ENCODE assay signal across 1 cellular context in genomic region chr19:50772408-50773311, GRCh38.
A peak's percentile ranks its signal among the peaks of the same experiment; 100 is the strongest.
TF ChIP-seq lines count a peak whose summit lies in the region.

No MANE protein-coding gene starts in this region.

TF ChIP-seq in K562, 482 proteins besides CTCF, POLR2A, EP300 and RAD21 (continued from another document and continues in another):
- TF ChIP-seq, protein P1, sequence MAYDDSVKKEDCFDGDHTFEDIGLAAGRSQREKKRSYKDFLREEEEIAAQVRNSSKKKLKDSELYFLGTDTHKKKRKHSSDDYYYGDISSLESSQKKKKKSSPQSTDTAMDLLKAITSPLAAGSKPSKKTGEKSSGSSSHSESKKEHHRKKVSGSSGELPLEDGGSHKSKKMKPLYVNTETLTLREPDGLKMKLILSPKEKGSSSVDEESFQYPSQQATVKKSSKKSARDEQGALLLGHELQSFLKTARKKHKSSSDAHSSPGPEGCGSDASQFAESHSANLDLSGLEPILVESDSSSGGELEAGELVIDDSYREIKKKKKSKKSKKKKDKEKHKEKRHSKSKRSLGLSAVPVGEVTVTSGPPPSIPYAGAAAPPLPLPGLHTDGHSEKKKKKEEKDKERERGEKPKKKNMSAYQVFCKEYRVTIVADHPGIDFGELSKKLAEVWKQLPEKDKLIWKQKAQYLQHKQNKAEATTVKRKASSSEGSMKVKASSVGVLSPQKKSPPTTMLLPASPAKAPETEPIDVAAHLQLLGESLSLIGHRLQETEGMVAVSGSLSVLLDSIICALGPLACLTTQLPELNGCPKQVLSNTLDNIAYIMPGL (CRISPR knock-in tag; IDR thresholded peaks at IDR 0.05): no peak
- no peak for TF ChIP-seq ZBTB8A (IDR thresholded peaks at IDR 0.05; ENCODE audit: partially characterized antibody)
- TF ChIP-seq POLR2AphosphoS2 (IDR thresholded peaks at IDR 0.05; ENCODE audit: low read length): no peak
- no peak for TF ChIP-seq ZNF121 (CRISPR knock-in tag; conservative IDR thresholded peaks at IDR 0.05)
- TF ChIP-seq PRPF4 (IDR thresholded peaks at IDR 0.05; ENCODE audit: insufficient read depth, low read depth, low read length, poor library complexity, severe bottlenecking): no peak
- no peak for TF ChIP-seq HSF4 (CRISPR knock-in tag; IDR thresholded peaks at IDR 0.05; ENCODE audit: borderline replicate concordance)
- no peak for TF ChIP-seq PTTG1 (tag; IDR thresholded peaks at IDR 0.05; ENCODE audit: low read depth)
- TF ChIP-seq, protein P2, sequence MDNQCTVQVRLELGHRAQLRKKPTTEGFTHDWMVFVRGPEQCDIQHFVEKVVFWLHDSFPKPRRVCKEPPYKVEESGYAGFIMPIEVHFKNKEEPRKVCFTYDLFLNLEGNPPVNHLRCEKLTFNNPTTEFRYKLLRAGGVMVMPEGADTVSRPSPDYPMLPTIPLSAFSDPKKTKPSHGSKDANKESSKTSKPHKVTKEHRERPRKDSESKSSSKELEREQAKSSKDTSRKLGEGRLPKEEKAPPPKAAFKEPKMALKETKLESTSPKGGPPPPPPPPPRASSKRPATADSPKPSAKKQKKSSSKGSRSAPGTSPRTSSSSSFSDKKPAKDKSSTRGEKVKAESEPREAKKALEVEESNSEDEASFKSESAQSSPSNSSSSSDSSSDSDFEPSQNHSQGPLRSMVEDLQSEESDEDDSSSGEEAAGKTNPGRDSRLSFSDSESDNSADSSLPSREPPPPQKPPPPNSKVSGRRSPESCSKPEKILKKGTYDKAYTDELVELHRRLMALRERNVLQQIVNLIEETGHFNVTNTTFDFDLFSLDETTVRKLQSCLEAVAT (IDR thresholded peaks at IDR 0.05): no peak
- peak; percentile 33; the same call in 1 of the 2 replicates for TF ChIP-seq ZNF384 (IDR thresholded peaks at IDR 0.05; ENCODE audit: low read depth, low read length)
- TF ChIP-seq ARID3A (IDR thresholded peaks at IDR 0.05; ENCODE audit: borderline replicate concordance, low read depth, low read length): no peak
- no peak for TF ChIP-seq PHF8 (IDR thresholded peaks at IDR 0.05; ENCODE audit: borderline replicate concordance, low read length)
- TF ChIP-seq RBM14 (IDR thresholded peaks at IDR 0.05; ENCODE audit: borderline replicate concordance, insufficient read depth, low read depth, low read length): no peak
- TF ChIP-seq CREM (IDR thresholded peaks at IDR 0.05; ENCODE audit: low read depth): 0 out of 2 replicates have a peak, but pooled peaks have one; percentile 35
- no peak for TF ChIP-seq RB1 (IDR thresholded peaks at IDR 0.05; ENCODE audit: low read depth)
- no peak for TF ChIP-seq NFIX (CRISPR knock-in tag; IDR thresholded peaks at IDR 0.05; ENCODE audit: low read depth)
- no peak for TF ChIP-seq SPI1 (IDR thresholded peaks at IDR 0.05; ENCODE audit: borderline replicate concordance, low read depth, low read length)
- TF ChIP-seq ZNF143 (CRISPR knock-in tag; IDR thresholded peaks at IDR 0.05): peak; percentile 86
- TF ChIP-seq ZEB2 (IDR thresholded peaks at IDR 0.05): no peak
- TF ChIP-seq SRSF9 (IDR thresholded peaks at IDR 0.05; ENCODE audit: borderline replicate concordance, low read depth, low read length): no peak
- no peak for TF ChIP-seq ZNF449 (CRISPR knock-in tag; IDR thresholded peaks at IDR 0.05)
- no peak for TF ChIP-seq RFX5 (IDR thresholded peaks at IDR 0.05; ENCODE audit: low read depth, low read length)
- TF ChIP-seq, protein P3, sequence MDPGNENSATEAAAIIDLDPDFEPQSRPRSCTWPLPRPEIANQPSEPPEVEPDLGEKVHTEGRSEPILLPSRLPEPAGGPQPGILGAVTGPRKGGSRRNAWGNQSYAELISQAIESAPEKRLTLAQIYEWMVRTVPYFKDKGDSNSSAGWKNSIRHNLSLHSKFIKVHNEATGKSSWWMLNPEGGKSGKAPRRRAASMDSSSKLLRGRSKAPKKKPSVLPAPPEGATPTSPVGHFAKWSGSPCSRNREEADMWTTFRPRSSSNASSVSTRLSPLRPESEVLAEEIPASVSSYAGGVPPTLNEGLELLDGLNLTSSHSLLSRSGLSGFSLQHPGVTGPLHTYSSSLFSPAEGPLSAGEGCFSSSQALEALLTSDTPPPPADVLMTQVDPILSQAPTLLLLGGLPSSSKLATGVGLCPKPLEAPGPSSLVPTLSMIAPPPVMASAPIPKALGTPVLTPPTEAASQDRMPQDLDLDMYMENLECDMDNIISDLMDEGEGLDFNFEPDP (CRISPR knock-in tag; IDR thresholded peaks at IDR 0.05): no peak
- peak; percentile 36; the same call in 1 of the 2 replicates for TF ChIP-seq CREB3L1 (IDR thresholded peaks at IDR 0.05; ENCODE audit: borderline replicate concordance, low read depth)
- 0 out of 2 replicates have a peak, but pooled peaks have one; percentile 45 for TF ChIP-seq SP1 (CRISPR knock-in tag; IDR thresholded peaks at IDR 0.05)
- TF ChIP-seq ZNF584 (CRISPR knock-in tag; IDR thresholded peaks at IDR 0.05; ENCODE audit: low read depth): no peak
- TF ChIP-seq THRB (CRISPR knock-in tag; conservative IDR thresholded peaks at IDR 0.05): no peak
- TF ChIP-seq E2F1 (CRISPR knock-in tag; IDR thresholded peaks at IDR 0.05): no peak
- no peak for TF ChIP-seq RUNX1 (IDR thresholded peaks at IDR 0.05; ENCODE audit: low read depth)
- no peak for TF ChIP-seq FOXA1 (IDR thresholded peaks at IDR 0.05; ENCODE audit: borderline replicate concordance)
- TF ChIP-seq CBFB (CRISPR knock-in tag; IDR thresholded peaks at IDR 0.05): no peak
- TF ChIP-seq ATF7 (IDR thresholded peaks at IDR 0.05): 0 out of 2 replicates have a peak, but pooled peaks have one; percentile 15
- no peak for TF ChIP-seq TAF1 (IDR thresholded peaks at IDR 0.05; ENCODE audit: control insufficient read depth, extremely low read depth, insufficient read depth, low read length, severe bottlenecking)
- TF ChIP-seq SIX5 (IDR thresholded peaks at IDR 0.05; ENCODE audit: borderline replicate concordance in 1 of 2, insufficient read depth in 1 of 2, low read depth in 1 of 2, low read length in 2 of 2): peak; percentile 59 to 73; a peak in 3 of 4 replicates
- no peak for TF ChIP-seq MTA3 (IDR thresholded peaks at IDR 0.05; ENCODE audit: borderline replicate concordance)
- TF ChIP-seq ZNF551 (CRISPR knock-in tag; IDR thresholded peaks at IDR 0.05): no peak
- no peak for TF ChIP-seq CHAMP1 (IDR thresholded peaks at IDR 0.05)
- TF ChIP-seq JUNB (CRISPR knock-in tag; conservative IDR thresholded peaks at IDR 0.05): no peak
- no peak for TF ChIP-seq STAT6 (CRISPR knock-in tag; IDR thresholded peaks at IDR 0.05)
- no peak for TF ChIP-seq HEY1 (CRISPR knock-in tag; IDR thresholded peaks at IDR 0.05; ENCODE audit: borderline replicate concordance)
- no peak for TF ChIP-seq MTA2 (IDR thresholded peaks at IDR 0.05; ENCODE audit: low read depth)
- no peak for TF ChIP-seq PATZ1 (CRISPR knock-in tag; IDR thresholded peaks at IDR 0.05; ENCODE audit: borderline replicate concordance)
